In the genomic region with DNA sequence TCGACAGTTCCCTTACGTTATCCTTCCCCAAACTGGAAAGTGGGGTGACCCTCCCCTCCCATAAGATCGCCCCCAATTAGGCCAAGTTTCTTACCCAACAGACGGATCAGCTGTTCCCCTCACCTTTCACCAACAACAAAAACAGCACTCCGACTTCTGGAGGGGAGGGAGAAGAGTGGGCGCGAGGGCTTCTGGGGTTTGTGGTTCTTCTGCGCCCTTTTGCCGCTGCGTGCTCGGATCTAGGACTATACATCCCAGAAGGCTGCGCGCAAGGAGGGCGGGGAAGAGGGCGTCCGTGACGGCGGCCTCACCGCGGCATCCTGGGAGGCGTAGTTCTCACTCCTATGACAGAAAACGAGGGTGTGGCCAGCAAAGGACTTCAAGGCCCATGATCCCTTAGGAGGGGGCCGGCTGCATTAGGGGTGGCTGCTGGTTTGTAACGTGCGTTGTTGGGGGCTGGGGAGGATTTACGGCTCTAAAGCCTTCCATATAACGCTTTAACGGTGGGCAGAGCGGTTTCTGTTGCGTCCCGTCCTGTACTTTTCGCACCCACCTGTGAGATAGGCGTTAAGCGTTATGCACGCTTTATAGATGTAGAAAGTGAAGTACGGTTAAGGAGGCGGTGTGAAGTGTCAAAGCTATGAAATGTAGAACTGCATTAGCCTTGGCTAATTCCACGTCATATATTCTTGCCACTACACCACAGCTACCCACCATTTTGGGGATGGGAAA, we compare ENCODE assay signal across 1 cellular context.
TF ChIP-seq lines count a peak whose summit lies in the region.

A gene with protein sequence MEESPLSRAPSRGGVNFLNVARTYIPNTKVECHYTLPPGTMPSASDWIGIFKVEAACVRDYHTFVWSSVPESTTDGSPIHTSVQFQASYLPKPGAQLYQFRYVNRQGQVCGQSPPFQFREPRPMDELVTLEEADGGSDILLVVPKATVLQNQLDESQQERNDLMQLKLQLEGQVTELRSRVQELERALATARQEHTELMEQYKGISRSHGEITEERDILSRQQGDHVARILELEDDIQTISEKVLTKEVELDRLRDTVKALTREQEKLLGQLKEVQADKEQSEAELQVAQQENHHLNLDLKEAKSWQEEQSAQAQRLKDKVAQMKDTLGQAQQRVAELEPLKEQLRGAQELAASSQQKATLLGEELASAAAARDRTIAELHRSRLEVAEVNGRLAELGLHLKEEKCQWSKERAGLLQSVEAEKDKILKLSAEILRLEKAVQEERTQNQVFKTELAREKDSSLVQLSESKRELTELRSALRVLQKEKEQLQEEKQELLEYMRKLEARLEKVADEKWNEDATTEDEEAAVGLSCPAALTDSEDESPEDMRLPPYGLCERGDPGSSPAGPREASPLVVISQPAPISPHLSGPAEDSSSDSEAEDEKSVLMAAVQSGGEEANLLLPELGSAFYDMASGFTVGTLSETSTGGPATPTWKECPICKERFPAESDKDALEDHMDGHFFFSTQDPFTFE (minus strand): TSS at position 143 of the 732 bp plus-strand sequence. CDS start 2,210 bp downstream, outside the sequence.

TF ChIP-seq in HepG2, 621 proteins besides CTCF, POLR2A, EP300 and RAD21 (continued from another document and continues in another):
- TF ChIP-seq KLF11 (CRISPR knock-in tag; IDR thresholded peaks at IDR 0.05) (0 out of 2 replicates have a peak, but pooled peaks have one; percentile 23), ZFP90 (CRISPR knock-in tag; IDR thresholded peaks at IDR 0.05; ENCODE audit: borderline replicate concordance) (no peak), ZNF605 (CRISPR knock-in tag; IDR thresholded peaks at IDR 0.05) (peak; percentile 48; the same call in 1 of the 2 replicates), ZNF446 (CRISPR knock-in tag; IDR thresholded peaks at IDR 0.05) (peak; percentile 55; the same call in 1 of the 2 replicates), AGO1 (IDR thresholded peaks at IDR 0.05; ENCODE audit: low read depth, low read length, poor library complexity, severe bottlenecking) (no peak), BCL6 (CRISPR knock-in tag; IDR thresholded peaks at IDR 0.05) (peak; percentile 11; the same call in 1 of the 2 replicates), ATF7-NPFF (CRISPR knock-in tag; IDR thresholded peaks at IDR 0.05; ENCODE audit: low read depth) (no peak), MEIS1 (CRISPR knock-in tag; IDR thresholded peaks at IDR 0.05; ENCODE audit: borderline replicate concordance) (no peak), SNAI1 (CRISPR knock-in tag; IDR thresholded peaks at IDR 0.05; ENCODE audit: borderline replicate concordance) (no peak; the same call in 1 of the 2 replicates), NR2F2 (IDR thresholded peaks at IDR 0.05; ENCODE audit: borderline replicate concordance, low read depth) (peak; percentile 12; the same call in 1 of the 2 replicates), KDM3A (CRISPR knock-in tag; IDR thresholded peaks at IDR 0.05; ENCODE audit: low read depth) (no peak), ZNF430 (CRISPR knock-in tag; IDR thresholded peaks at IDR 0.05) (no peak), ZBTB3 (CRISPR knock-in tag; IDR thresholded peaks at IDR 0.05; ENCODE audit: borderline replicate concordance, low read depth) (no peak), ZNF264 (CRISPR knock-in tag; IDR thresholded peaks at IDR 0.05) (0 out of 2 replicates have a peak, but pooled peaks have one; percentile 60), MIER3 (CRISPR knock-in tag; IDR thresholded peaks at IDR 0.05; ENCODE audit: borderline replicate concordance) (peak; percentile 69; the same call in 1 of the 2 replicates), ZNF292 (CRISPR knock-in tag; IDR thresholded peaks at IDR 0.05; ENCODE audit: borderline replicate concordance, low read depth) (no peak), RBAK (CRISPR knock-in tag; IDR thresholded peaks at IDR 0.05) (no peak), MEF2D (CRISPR knock-in tag; IDR thresholded peaks at IDR 0.05) (peak; percentile 72; the same call in 1 of the 2 replicates), ZNF230 (CRISPR knock-in tag; IDR thresholded peaks at IDR 0.05) (no peak), REPIN1 (CRISPR knock-in tag; IDR thresholded peaks at IDR 0.05; ENCODE audit: borderline replicate concordance, low read depth) (no peak), ZEB1 (IDR thresholded peaks at IDR 0.05; ENCODE audit: insufficient replicate concordance, low read depth) (peak; percentile 44), NONO (IDR thresholded peaks at IDR 0.05) (no peak), NONO (CRISPR knock-in tag; conservative IDR thresholded peaks at IDR 0.05) (peak; percentile 82), THAP11 (CRISPR knock-in tag; IDR thresholded peaks at IDR 0.05) (peak; percentile 99), ZNF431 (CRISPR knock-in tag; IDR thresholded peaks at IDR 0.05; ENCODE audit: borderline replicate concordance, low read depth) (no peak), ZNF468 (CRISPR knock-in tag; IDR thresholded peaks at IDR 0.05) (no peak), MIXL1 (CRISPR knock-in tag; IDR thresholded peaks at IDR 0.05) (no peak; the same call in 1 of the 2 replicates), SIN3A (IDR thresholded peaks at IDR 0.05; ENCODE audit: borderline replicate concordance, low read depth, low read length) (peak; percentile 90; the same call in 1 of the 2 replicates)
- TF ChIP-seq, protein P1, sequence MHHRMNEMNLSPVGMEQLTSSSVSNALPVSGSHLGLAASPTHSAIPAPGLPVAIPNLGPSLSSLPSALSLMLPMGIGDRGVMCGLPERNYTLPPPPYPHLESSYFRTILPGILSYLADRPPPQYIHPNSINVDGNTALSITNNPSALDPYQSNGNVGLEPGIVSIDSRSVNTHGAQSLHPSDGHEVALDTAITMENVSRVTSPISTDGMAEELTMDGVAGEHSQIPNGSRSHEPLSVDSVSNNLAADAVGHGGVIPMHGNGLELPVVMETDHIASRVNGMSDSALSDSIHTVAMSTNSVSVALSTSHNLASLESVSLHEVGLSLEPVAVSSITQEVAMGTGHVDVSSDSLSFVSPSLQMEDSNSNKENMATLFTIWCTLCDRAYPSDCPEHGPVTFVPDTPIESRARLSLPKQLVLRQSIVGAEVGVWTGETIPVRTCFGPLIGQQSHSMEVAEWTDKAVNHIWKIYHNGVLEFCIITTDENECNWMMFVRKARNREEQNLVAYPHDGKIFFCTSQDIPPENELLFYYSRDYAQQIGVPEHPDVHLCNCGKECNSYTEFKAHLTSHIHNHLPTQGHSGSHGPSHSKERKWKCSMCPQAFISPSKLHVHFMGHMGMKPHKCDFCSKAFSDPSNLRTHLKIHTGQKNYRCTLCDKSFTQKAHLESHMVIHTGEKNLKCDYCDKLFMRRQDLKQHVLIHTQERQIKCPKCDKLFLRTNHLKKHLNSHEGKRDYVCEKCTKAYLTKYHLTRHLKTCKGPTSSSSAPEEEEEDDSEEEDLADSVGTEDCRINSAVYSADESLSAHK (CRISPR knock-in tag; IDR thresholded peaks at IDR 0.05; ENCODE audit: borderline replicate concordance): no peak
- TF ChIP-seq, protein P2, sequence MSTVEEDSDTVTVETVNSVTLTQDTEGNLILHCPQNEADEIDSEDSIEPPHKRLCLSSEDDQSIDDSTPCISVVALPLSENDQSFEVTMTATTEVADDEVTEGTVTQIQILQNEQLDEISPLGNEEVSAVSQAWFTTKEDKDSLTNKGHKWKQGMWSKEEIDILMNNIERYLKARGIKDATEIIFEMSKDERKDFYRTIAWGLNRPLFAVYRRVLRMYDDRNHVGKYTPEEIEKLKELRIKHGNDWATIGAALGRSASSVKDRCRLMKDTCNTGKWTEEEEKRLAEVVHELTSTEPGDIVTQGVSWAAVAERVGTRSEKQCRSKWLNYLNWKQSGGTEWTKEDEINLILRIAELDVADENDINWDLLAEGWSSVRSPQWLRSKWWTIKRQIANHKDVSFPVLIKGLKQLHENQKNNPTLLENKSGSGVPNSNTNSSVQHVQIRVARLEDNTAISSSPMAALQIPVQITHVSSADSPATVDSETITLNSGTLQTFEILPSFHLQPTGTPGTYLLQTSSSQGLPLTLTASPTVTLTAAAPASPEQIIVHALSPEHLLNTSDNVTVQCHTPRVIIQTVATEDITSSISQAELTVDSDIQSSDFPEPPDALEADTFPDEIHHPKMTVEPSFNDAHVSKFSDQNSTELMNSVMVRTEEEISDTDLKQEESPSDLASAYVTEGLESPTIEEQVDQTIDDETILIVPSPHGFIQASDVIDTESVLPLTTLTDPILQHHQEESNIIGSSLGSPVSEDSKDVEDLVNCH (CRISPR knock-in tag; IDR thresholded peaks at IDR 0.05): no peak
- TF ChIP-seq, protein P3, sequence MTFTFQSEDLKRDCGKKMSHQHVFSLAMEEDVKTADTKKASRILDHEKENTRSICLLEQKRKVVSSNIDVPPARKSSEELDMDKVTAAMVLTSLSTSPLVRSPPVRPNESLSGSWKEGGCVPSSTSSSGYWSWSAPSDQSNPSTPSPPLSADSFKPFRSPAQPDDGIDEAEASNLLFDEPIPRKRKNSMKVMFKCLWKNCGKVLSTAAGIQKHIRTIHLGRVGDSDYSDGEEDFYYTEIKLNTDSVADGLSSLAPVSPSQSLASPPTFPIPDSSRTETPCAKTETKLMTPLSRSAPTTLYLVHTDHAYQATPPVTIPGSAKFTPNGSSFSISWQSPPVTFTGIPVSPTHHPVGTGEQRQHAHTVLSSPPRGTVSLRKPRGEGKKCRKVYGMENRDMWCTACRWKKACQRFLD (CRISPR knock-in tag; IDR thresholded peaks at IDR 0.05; ENCODE audit: borderline replicate concordance): no peak
- TF ChIP-seq, protein P4, sequence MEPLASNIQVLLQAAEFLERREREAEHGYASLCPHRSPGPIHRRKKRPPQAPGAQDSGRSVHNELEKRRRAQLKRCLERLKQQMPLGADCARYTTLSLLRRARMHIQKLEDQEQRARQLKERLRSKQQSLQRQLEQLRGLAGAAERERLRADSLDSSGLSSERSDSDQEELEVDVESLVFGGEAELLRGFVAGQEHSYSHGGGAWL (CRISPR knock-in tag; IDR thresholded peaks at IDR 0.05): 0 out of 2 replicates have a peak, but pooled peaks have one; percentile 46
- TF ChIP-seq, protein P5, sequence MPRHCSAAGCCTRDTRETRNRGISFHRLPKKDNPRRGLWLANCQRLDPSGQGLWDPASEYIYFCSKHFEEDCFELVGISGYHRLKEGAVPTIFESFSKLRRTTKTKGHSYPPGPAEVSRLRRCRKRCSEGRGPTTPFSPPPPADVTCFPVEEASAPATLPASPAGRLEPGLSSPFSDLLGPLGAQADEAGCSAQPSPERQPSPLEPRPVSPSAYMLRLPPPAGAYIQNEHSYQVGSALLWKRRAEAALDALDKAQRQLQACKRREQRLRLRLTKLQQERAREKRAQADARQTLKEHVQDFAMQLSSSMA (CRISPR knock-in tag; IDR thresholded peaks at IDR 0.05): no peak
- TF ChIP-seq, protein P6, sequence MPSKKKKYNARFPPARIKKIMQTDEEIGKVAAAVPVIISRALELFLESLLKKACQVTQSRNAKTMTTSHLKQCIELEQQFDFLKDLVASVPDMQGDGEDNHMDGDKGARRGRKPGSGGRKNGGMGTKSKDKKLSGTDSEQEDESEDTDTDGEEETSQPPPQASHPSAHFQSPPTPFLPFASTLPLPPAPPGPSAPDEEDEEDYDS (CRISPR knock-in tag; IDR thresholded peaks at IDR 0.05): peak; percentile 79; the same call in 1 of the 2 replicates
- TF ChIP-seq, protein P7, sequence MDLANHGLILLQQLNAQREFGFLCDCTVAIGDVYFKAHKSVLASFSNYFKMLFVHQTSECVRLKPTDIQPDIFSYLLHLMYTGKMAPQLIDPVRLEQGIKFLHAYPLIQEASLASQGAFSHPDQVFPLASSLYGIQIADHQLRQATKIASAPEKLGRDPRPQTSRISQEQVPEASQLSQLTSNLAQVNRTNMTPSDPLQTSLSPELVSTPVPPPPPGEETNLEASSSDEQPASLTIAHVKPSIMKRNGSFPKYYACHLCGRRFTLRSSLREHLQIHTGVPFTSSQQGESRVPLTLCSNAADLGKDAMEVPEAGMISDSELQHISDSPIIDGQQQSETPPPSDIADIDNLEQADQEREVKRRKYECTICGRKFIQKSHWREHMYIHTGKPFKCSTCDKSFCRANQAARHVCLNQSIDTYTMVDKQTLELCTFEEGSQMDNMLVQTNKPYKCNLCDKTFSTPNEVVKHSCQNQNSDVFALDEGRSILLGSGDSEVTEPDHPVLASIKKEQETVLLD (CRISPR knock-in tag; IDR thresholded peaks at IDR 0.05; ENCODE audit: low read depth): no peak
- TF ChIP-seq, protein P8, sequence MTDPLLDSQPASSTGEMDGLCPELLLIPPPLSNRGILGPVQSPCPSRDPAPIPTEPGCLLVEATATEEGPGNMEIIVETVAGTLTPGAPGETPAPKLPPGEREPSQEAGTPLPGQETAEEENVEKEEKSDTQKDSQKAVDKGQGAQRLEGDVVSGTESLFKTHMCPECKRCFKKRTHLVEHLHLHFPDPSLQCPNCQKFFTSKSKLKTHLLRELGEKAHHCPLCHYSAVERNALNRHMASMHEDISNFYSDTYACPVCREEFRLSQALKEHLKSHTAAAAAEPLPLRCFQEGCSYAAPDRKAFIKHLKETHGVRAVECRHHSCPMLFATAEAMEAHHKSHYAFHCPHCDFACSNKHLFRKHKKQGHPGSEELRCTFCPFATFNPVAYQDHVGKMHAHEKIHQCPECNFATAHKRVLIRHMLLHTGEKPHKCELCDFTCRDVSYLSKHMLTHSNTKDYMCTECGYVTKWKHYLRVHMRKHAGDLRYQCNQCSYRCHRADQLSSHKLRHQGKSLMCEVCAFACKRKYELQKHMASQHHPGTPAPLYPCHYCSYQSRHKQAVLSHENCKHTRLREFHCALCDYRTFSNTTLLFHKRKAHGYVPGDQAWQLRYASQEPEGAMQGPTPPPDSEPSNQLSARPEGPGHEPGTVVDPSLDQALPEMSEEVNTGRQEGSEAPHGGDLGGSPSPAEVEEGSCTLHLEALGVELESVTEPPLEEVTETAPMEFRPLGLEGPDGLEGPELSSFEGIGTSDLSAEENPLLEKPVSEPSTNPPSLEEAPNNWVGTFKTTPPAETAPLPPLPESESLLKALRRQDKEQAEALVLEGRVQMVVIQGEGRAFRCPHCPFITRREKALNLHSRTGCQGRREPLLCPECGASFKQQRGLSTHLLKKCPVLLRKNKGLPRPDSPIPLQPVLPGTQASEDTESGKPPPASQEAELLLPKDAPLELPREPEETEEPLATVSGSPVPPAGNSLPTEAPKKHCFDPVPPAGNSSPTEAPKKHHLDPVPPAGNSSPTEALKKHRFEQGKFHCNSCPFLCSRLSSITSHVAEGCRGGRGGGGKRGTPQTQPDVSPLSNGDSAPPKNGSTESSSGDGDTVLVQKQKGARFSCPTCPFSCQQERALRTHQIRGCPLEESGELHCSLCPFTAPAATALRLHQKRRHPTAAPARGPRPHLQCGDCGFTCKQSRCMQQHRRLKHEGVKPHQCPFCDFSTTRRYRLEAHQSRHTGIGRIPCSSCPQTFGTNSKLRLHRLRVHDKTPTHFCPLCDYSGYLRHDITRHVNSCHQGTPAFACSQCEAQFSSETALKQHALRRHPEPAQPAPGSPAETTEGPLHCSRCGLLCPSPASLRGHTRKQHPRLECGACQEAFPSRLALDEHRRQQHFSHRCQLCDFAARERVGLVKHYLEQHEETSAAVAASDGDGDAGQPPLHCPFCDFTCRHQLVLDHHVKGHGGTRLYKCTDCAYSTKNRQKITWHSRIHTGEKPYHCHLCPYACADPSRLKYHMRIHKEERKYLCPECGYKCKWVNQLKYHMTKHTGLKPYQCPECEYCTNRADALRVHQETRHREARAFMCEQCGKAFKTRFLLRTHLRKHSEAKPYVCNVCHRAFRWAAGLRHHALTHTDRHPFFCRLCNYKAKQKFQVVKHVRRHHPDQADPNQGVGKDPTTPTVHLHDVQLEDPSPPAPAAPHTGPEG (CRISPR knock-in tag; IDR thresholded peaks at IDR 0.05): no peak
- TF ChIP-seq, protein P9, sequence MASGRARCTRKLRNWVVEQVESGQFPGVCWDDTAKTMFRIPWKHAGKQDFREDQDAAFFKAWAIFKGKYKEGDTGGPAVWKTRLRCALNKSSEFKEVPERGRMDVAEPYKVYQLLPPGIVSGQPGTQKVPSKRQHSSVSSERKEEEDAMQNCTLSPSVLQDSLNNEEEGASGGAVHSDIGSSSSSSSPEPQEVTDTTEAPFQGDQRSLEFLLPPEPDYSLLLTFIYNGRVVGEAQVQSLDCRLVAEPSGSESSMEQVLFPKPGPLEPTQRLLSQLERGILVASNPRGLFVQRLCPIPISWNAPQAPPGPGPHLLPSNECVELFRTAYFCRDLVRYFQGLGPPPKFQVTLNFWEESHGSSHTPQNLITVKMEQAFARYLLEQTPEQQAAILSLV (CRISPR knock-in tag; IDR thresholded peaks at IDR 0.05; ENCODE audit: borderline replicate concordance): no peak
